Comparison of ENCODE assay signal across 10 cellular contexts in genomic region chr16:53068423-53068833, GRCh38. TPM values are rescaled to one million over a fixed set of nuclear protein-coding genes. Genes with fewer than 3 reads are reported as not detected.
DNase-seq lines count a peak whose midpoint lies in the region; ATAC-seq, FAIRE-seq and TF ChIP-seq lines count a peak whose summit lies in the region.
"Had no signal": no experiment of that assay in that cellular context is flagged by ENCODE, and none has a peak within 500 bp of the region (broad histone marks: within the 10 kb centered on the region; RNA-seq: fewer than 3 reads in every experiment).

No MANE protein-coding gene starts in this region.

- peaks cover 15% of the 10 kb centered on the region for H4K20me1 ChIP-seq in BLaER1

- H3K9me3 ChIP-seq in BLaER1, result peaks cover 5% of the 10 kb centered on the region; the same call in 1 of the 2 replicates
- no peaks in the 10 kb centered on the region for H3K9me3 ChIP-seq in HAP-1
- H3K9me3 ChIP-seq: sigmoid colon had no signal

- in situ Hi-C loops in HAP-1 (cut with MboI; ENCODE audit: low sequenced_read_pairs), result loop anchor here (25.0 kb wide), 1 partner anchor 144 kb away; no protein-coding TSS in a partner anchor

- peak; percentile 36 for ATAC-seq in HG02973 (IDR thresholded peaks at IDR 0.05; ENCODE audit: unreplicated experiment)

- no peaks in the 10 kb centered on the region for H3K27me3 ChIP-seq in BLaER1
- no peaks in the 10 kb centered on the region for H3K27me3 ChIP-seq in HAP-1 (ENCODE audit: low read depth)
- H3K27me3 ChIP-seq: sigmoid colon had no signal

- peaks cover 39% of the 10 kb centered on the region for H3K4me1 Mint-ChIP-seq in T-helper 2 cell treated with Interferon-gamma antibody and Interleukin-4, amounts not matched to agents 5 μg/mL and 100 μg/mL, for 36 hours (ENCODE audit: low read depth)
- H3K4me1 Mint-ChIP-seq in endothelial cell (ENCODE audit: unreplicated experiment), result peaks cover 25% of the 10 kb centered on the region

- H3K36me3 ChIP-seq in BLaER1, result peaks cover 30% of the 10 kb centered on the region
- H3K36me3 ChIP-seq in HAP-1 (replicated peaks), result peaks cover 8% of the 10 kb centered on the region
- H3K36me3 ChIP-seq: sigmoid colon had no signal

- peaks cover 4% of the 10 kb centered on the region for H3K9me3 Mint-ChIP-seq in T-helper 2 cell treated with Interferon-gamma antibody and Interleukin-4, amounts not matched to agents 5 μg/mL and 100 μg/mL, for 36 hours
- H3K9me3 Mint-ChIP-seq in endothelial cell (ENCODE audit: unreplicated experiment), result no peaks in the 10 kb centered on the region

- H3K36me3 Mint-ChIP-seq in T-helper 2 cell treated with Interferon-gamma antibody and Interleukin-4, amounts not matched to agents 5 μg/mL and 100 μg/mL, for 36 hours (ENCODE audit: low read depth), result peaks cover 13% of the 10 kb centered on the region
- H3K36me3 Mint-ChIP-seq in endothelial cell (ENCODE audit: low read depth, unreplicated experiment), result peaks cover 4% of the 10 kb centered on the region

- peak overlapping the region; percentile 56 for H3K27ac Mint-ChIP-seq in T-helper 2 cell treated with Interferon-gamma antibody and Interleukin-4, amounts not matched to agents 5 μg/mL and 100 μg/mL, for 36 hours
- no peak overlapping the region for H3K27ac Mint-ChIP-seq in endothelial cell (ENCODE audit: unreplicated experiment)

- H3K27ac ChIP-seq in BLaER1, result no peak overlapping the region; the same call in 1 of the 2 replicates
- H3K27ac ChIP-seq: C4-2B, sigmoid colon had no signal

- peak overlapping the region; percentile 46 for H3K4me2 ChIP-seq in BLaER1

- DNase-seq in GM19239 (ENCODE audit: insufficient read length, low spot score) (no peak), HAP-1 (ENCODE audit: low spot score in 2 of 2) (no peak), A172 (ENCODE audit: low spot score) (no peak), endothelial cell (ENCODE audit: low spot score) (no peak), AG20443 (ENCODE audit: low spot score) (no peak)
- DNase-seq in T-helper 2 cell treated with Interferon-gamma antibody and Interleukin-4, amounts not matched to agents 5 μg/mL and 100 μg/mL, for 36 hours (ENCODE audit: low spot score), result no peak

- H3K4me3 ChIP-seq in BLaER1, result no peak overlapping the region
- H3K4me3 ChIP-seq in HAP-1, result no peak overlapping the region
- H3K4me3 ChIP-seq: sigmoid colon had no signal

- no peak overlapping the region for H3K9ac ChIP-seq in BLaER1

- TF ChIP-seq CTCF in endothelial cell (IDR thresholded peaks at IDR 0.05; ENCODE audit: unreplicated experiment), result no peak

- peak; percentile 82 for FAIRE-seq in GM19239 (lab: Jason Lieb, UNC)

- peak overlapping the region; percentile 38 for H3K4me3 Mint-ChIP-seq in T-helper 2 cell treated with Interferon-gamma antibody and Interleukin-4, amounts not matched to agents 5 μg/mL and 100 μg/mL, for 36 hours
- no peak overlapping the region for H3K4me3 Mint-ChIP-seq in endothelial cell (ENCODE audit: unreplicated experiment)

- H3K27me3 Mint-ChIP-seq in T-helper 2 cell treated with Interferon-gamma antibody and Interleukin-4, amounts not matched to agents 5 μg/mL and 100 μg/mL, for 36 hours (ENCODE audit: low read depth), result no peaks in the 10 kb centered on the region
- H3K27me3 Mint-ChIP-seq in endothelial cell (ENCODE audit: unreplicated experiment), result peaks cover 5% of the 10 kb centered on the region

- H3K4me1 ChIP-seq in BLaER1 (peaks cover 83% of the 10 kb centered on the region), HAP-1 (no peaks in the 10 kb centered on the region)

RNA-seq across cellular contexts. Expression of gene CHD9, which starts 13.6 kb away (rescaled TPM):
- 28.8 and 35.5 TPM in 2 replicates for total RNA-seq in A172 (2014; rRNA removed; shearing (Covaris generic))
- 49.2 TPM for total RNA-seq in endothelial cell (ENCODE audit: unreplicated experiment)

RNA-seq across cellular contexts. Expression of gene CHD9NB, which starts 15.7 kb away (rescaled TPM):
- total RNA-seq in A172 (2014; rRNA removed; shearing (Covaris generic)), result 1.0 and 1.6 TPM in 2 replicates
- 2.0 TPM for total RNA-seq in endothelial cell (ENCODE audit: unreplicated experiment)
